Comparison of ENCODE assay signal across 11 cellular contexts in the genomic region with DNA sequence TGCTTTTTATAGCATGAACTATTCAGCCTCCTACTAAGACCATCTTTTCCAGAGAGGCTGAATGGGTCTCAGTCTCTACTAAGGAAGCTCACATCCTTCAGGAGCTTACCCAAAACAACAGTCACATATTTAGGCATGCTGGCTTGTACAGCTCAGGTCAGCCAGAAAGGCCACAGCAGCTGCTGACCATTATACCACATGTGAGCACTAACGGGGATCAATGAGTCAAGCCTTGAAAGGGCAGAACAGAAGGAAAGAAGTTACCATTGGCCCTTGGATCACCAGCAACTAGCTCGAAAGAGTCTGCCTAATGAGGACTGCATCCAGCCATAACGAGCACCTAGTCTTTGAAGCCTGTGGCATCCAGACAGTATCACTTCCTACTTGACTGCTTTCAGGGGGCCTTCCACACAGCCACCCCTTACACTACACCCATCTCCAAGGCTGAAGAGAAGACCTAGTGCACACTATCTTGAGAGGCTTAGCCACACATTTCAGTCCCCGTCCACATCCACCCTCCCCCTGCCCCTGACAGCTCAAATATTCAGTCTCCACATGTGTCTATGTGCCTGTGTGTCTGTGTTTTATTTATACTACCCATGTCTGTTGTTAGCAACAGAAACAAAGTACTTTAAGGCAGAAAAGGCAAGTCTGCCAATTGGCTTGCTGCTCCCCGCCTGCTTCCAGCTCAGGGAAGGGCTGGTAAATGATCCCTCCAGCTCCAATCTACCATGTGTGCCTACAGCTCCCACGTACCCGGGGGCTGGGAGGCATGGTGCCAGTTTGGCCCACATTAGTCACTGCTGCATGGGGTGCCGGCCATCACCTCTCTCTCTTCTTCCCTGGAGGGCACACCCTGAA.
DNase-seq lines count a peak whose midpoint lies in the region; ATAC-seq, FAIRE-seq and TF ChIP-seq lines count a peak whose summit lies in the region.
"Had no signal": no experiment of that assay in that cellular context is flagged by ENCODE, and none has a peak within 500 bp of the region (broad histone marks: within the 10 kb centered on the region; RNA-seq: fewer than 3 reads in every experiment).

No MANE protein-coding gene starts in this region.

- FAIRE-seq in frontal cortex (lab: Jason Lieb, UNC): no peak

- peaks cover 7% of the 10 kb centered on the region for H3K36me3 Mint-ChIP-seq in progenitor cell of endocrine pancreas (ENCODE audit: insufficient read depth)

- H3K27me3 Mint-ChIP-seq in progenitor cell of endocrine pancreas: no peaks in the 10 kb centered on the region

- ATAC-seq in HG02588 (IDR thresholded peaks at IDR 0.05; ENCODE audit: unreplicated experiment): no peak

- peak overlapping the region; percentile 59 for H3K27ac Mint-ChIP-seq in progenitor cell of endocrine pancreas

- TF ChIP-seq CTCF in GM12865 (IDR thresholded peaks at IDR 0.05; ENCODE audit: insufficient read depth, low read depth, low read length, missing control alignments) (no peak), fibroblast of villous mesenchyme (IDR thresholded peaks at IDR 0.05; ENCODE audit: insufficient read depth, low read depth, low read length) (no peak), progenitor cell of endocrine pancreas (IDR thresholded peaks at IDR 0.05; ENCODE audit: unreplicated experiment) (no peak)

- no peaks in the 10 kb centered on the region for H3K9me3 Mint-ChIP-seq in progenitor cell of endocrine pancreas (ENCODE audit: low read depth)

- H3K4me3 Mint-ChIP-seq in progenitor cell of endocrine pancreas (ENCODE audit: low read depth): no peak overlapping the region

- no peak overlapping the region for H3K4me3 ChIP-seq in GM12865 (ENCODE audit: low read depth, low read length)
- H3K4me3 ChIP-seq in fibroblast of villous mesenchyme (ENCODE audit: low read depth, low read length): no peak overlapping the region

- H3K4me1 Mint-ChIP-seq in progenitor cell of endocrine pancreas (ENCODE audit: low read depth): peaks cover 17% of the 10 kb centered on the region

- DNase-seq in GM12865 (ENCODE audit: low read depth) (peak; percentile 57), NCI-H2196 (lab: John Stamatoyannopoulos, UW; ENCODE audit: unreplicated experiment) (peak; percentile 44), fibroblast of villous mesenchyme (ENCODE audit: low read depth) (peak; percentile 60), progenitor cell of endocrine pancreas (ENCODE audit: low spot score, unreplicated experiment) (no peak), HuH-7.5 (ENCODE audit: low spot score) (no peak), frontal cortex (ENCODE audit: low spot score in 2 of 2) (no peak)
- no peak for DNase-seq in activated T-cell treated with anti-CD3 and anti-CD28 coated beads, Interleukin-2, amount 50 U/mL, for 1 hour
- DNase-seq: activated CD4-positive, alpha-beta T cell treated with anti-CD3 and anti-CD28 coated beads for 1 hour; cerebellar nuclear complex; NCI-H1105 had no signal

Comparison
In these comparisons a context has a peak if more than half of its experiments do, and no peak if none do; other contexts are left out.
1. DNase-seq: peak in GM12865 (single experiment), NCI-H2196 (single experiment) and fibroblast of villous mesenchyme (single experiment); none in progenitor cell of endocrine pancreas (single experiment), HuH-7.5 (single experiment), frontal cortex (0 of 2) and activated T-cell treated with anti-CD3 and anti-CD28 coated beads, Interleukin-2, amount 50 U/mL, for 1 hour (single experiment).